ENCODE assay signal across 11 cellular contexts in genomic region chr11:96001037-96001436, GRCh38.
A peak's percentile ranks its signal among the peaks of the same experiment; 100 is the strongest.
DNase-seq lines count a peak whose midpoint lies in the region; ATAC-seq and TF ChIP-seq lines count a peak whose summit lies in the region.
"Had no signal": no experiment of that assay in that cellular context is flagged by ENCODE, and none has a peak within 500 bp of the region (broad histone marks: within the 10 kb centered on the region; RNA-seq: fewer than 3 reads in every experiment).

No MANE protein-coding gene starts in this region.

- TF ChIP-seq CTCF in coronary artery (IDR thresholded peaks at IDR 0.05) (no peak), spleen (IDR thresholded peaks at IDR 0.05 in 8 of 11, conservative IDR thresholded peaks at IDR 0.05 in 3 of 11) (no peak)

- no peaks in the 10 kb centered on the region for H3K36me3 ChIP-seq in spleen

- TF ChIP-seq POLR2A in spleen (IDR thresholded peaks at IDR 0.05), result no peak

- H3K27me3 ChIP-seq in layer of hippocampus (ENCODE audit: control insufficient read depth, insufficient read depth, low read length) (no peaks in the 10 kb centered on the region), spleen (replicated peaks in 1 of 7) (no peaks in the 10 kb centered on the region)
- H3K27me3 ChIP-seq: foreskin keratinocyte had no signal

- 66 to 85% (median 72%) methylated on average over 5 of the region's 5 CpGs for WGBS in spleen, 5 donors

- peaks cover 0 to 23% (median 9%) of the 10 kb centered on the region in 6 donors for H3K4me1 ChIP-seq in spleen

- H3K27ac ChIP-seq in coronary artery (peak overlapping the region; percentile 78 to 87), layer of hippocampus (ENCODE audit: low read depth, low read length) (peak overlapping the region; percentile 16), spleen (peak overlapping the region in 6 of 8 donors; percentile 6 to 62 (median 40))
- H3K27ac ChIP-seq: foreskin keratinocyte had no signal

- H3K9me3 ChIP-seq in spleen, result no peaks in the 10 kb centered on the region

- intact Hi-C loops in spleen (cut with DNase I; ENCODE audit: low total_unique reads), result no loop called here

- no peak for ATAC-seq in HG02623 (IDR thresholded peaks at IDR 0.05; ENCODE audit: unreplicated experiment)
- ATAC-seq: foreskin keratinocyte had no signal

- DNase-seq in GM03348 (ENCODE audit: low spot score), result peak; percentile 78
- DNase-seq in coronary artery (ENCODE audit: low spot score), result peak; percentile 95
- DNase-seq in spleen, result no peak
- no peak for DNase-seq in NCI-H774 (lab: John Stamatoyannopoulos, UW)
- no peak for DNase-seq in NCI-H1694 (lab: John Stamatoyannopoulos, UW)
- DNase-seq in DMS114 treated with DMSO at 0.1 percent for 48 hours (lab: John Stamatoyannopoulos, UW; ENCODE audit: unreplicated experiment), result no peak
- DNase-seq: activated CD4-positive, CD25-positive, alpha-beta regulatory T cell treated with anti-CD3 and anti-CD28 coated beads, Interleukin-2, amount 50 U/mL, for 72 hours; activated gamma-delta T cell; foreskin keratinocyte had no signal

- H3K4me3 ChIP-seq in coronary artery, result peak overlapping the region; percentile 57
- H3K4me3 ChIP-seq in spleen, result no peak overlapping the region

Comparison
In these comparisons a context has a peak if more than half of its experiments do, and no peak if none do; other contexts are left out.
1. DNase-seq: peak in GM03348 (single experiment) and coronary artery (single experiment); none in spleen (single experiment), NCI-H774 (single experiment), NCI-H1694 (single experiment) and DMS114 treated with DMSO at 0.1 percent for 48 hours (single experiment).
2. H3K27ac ChIP-seq: peak in every context shown above with its lines; median percentile 82 in coronary artery; 40 in spleen; 16 in layer of hippocampus.